28 cellular contexts compared by ENCODE assay signal in the genomic region with DNA sequence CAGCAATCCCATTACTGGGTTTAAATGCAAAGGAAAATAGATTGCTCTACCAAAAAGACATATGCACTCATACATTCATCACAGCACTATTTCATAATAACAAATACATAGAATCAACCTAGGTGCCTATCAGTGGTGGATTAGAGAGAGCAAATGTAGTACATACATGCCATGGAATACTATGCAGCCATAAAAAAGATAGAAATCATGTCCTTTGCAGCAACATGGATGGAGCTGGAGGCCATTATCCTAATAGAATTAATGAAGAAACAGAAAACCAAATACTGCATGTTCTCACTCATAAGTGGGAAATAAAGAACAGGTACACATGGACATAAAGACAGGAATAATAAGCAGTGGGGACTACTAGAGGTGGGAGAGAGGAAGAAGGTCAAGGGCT.
"Had no signal": no experiment of that assay in that cellular context is flagged by ENCODE, and none has a peak within 500 bp of the region (broad histone marks: within the 10 kb centered on the region; RNA-seq: fewer than 3 reads in every experiment).

No MANE protein-coding gene starts in this region.

- H3K4me1 Mint-ChIP-seq: stimulated activated effector memory CD8-positive, alpha-beta T cell treated with anti-CD3 and anti-CD28 coated beads, Interleukin-12 subunit alpha, Interleukin-12 subunit beta, amount 100 ng/mL, for 72 hours; stimulated activated memory B cell treated with anti-CD40 and anti-IgM and Interleukin-4, amounts not matched to agents 10 μg/mL and 1 μg/mL and 100 μg/mL, for 72 hours; stimulated activated naive CD8-positive, alpha-beta T cell treated with anti-CD3 and anti-CD28 coated beads, Interleukin-15, amount 100 ng/mL, for 72 hours had no signal

- H3K27me3 ChIP-seq: stomach, suprapubic skin, testis, thyroid gland, tibial artery, tibial nerve, transverse colon, upper lobe of left lung, upper lobe of right lung, vagina had no signal

- H3K4me3 ChIP-seq: stomach, suprapubic skin, testis, thoracic aorta, thyroid gland, tibial artery, tibial nerve, transverse colon, upper lobe of left lung, upper lobe of right lung, uterus, vagina had no signal

- H3K4me1 ChIP-seq: stomach, suprapubic skin, testis, tibial artery, tibial nerve, upper lobe of left lung, upper lobe of right lung, uterus, vagina had no signal

- ATAC-seq: stimulated activated effector memory CD8-positive, alpha-beta T cell treated with anti-CD3 and anti-CD28 coated beads, Interleukin-12 subunit alpha, Interleukin-12 subunit beta, amount 100 ng/mL, for 72 hours; stimulated activated memory B cell treated with anti-CD40 and anti-IgM and Interleukin-4, amounts not matched to agents 10 μg/mL and 1 μg/mL and 100 μg/mL, for 72 hours; stimulated activated naive CD8-positive, alpha-beta T cell treated with anti-CD3 and anti-CD28 coated beads, Interleukin-15, amount 100 ng/mL, for 72 hours; stimulated activated naive CD8-positive, alpha-beta T cell treated with anti-CD3 and anti-CD28 coated beads, Interleukin-15, Interleukin-2, amounts not matched to agents 100 U/mL and 50 U/mL, for 24 hours; upper lobe of right lung had no signal

- H3K27me3 Mint-ChIP-seq: stimulated activated memory B cell treated with anti-CD40 and anti-IgM and Interleukin-4, amounts not matched to agents 10 μg/mL and 1 μg/mL and 100 μg/mL, for 72 hours; stimulated activated naive CD8-positive, alpha-beta T cell treated with anti-CD3 and anti-CD28 coated beads, Interleukin-15, amount 100 ng/mL, for 72 hours had no signal

- DNase-seq: stimulated activated CD4-positive, alpha-beta T cell treated with anti-CD3 and anti-CD28 coated beads, Interleukin-2, amount 100 ng/mL, for 24 hours; stimulated activated CD4-positive, alpha-beta T cell treated with anti-CD3 and anti-CD28 coated beads, Interleukin-2, amount 100 ng/mL, for 48 hours; stimulated activated CD4-positive, alpha-beta T cell treated with anti-CD3 and anti-CD28 coated beads, Interleukin-4, amount 100 ng/mL, for 1 hour; stimulated activated CD4-positive, alpha-beta T cell treated with anti-CD3 and anti-CD28 coated beads, Interleukin-4, amount 100 ng/mL, for 24 hours; stimulated activated CD4-positive, alpha-beta T cell treated with anti-CD3 and anti-CD28 coated beads, Interleukin-4, amount 100 ng/mL, for 4 hours; stimulated activated CD8-positive, alpha-beta memory T cell treated with anti-CD3 and anti-CD28 coated beads, Interleukin-4, amount 100 ng/mL, for 48 hours; stimulated activated naive CD4-positive, alpha-beta T cell; stimulated activated naive CD4-positive, alpha-beta T cell treated with Interleukin-2 at 50 U/mL for 16 hours; stimulated activated naive CD8-positive, alpha-beta T cell treated with anti-CD3 and anti-CD28 coated beads, Interleukin-15, amount 100 ng/mL, for 72 hours; stimulated activated naive CD8-positive, alpha-beta T cell treated with anti-CD3 and anti-CD28 coated beads, Interleukin-15, Interleukin-2, amounts not matched to agents 100 U/mL and 50 U/mL, for 24 hours; stomach; substantia nigra; testis; thyroid gland; tibial artery; transverse colon; trophoblast cell; upper lobe of left lung; upper lobe of right lung; uterus had no signal

- H3K27ac Mint-ChIP-seq: stimulated activated effector memory CD8-positive, alpha-beta T cell treated with anti-CD3 and anti-CD28 coated beads, Interleukin-12 subunit alpha, Interleukin-12 subunit beta, amount 100 ng/mL, for 72 hours; stimulated activated memory B cell treated with anti-CD40 and anti-IgM and Interleukin-4, amounts not matched to agents 10 μg/mL and 1 μg/mL and 100 μg/mL, for 72 hours; stimulated activated naive CD8-positive, alpha-beta T cell treated with anti-CD3 and anti-CD28 coated beads, Interleukin-15, amount 100 ng/mL, for 72 hours; stimulated activated naive CD8-positive, alpha-beta T cell treated with anti-CD3 and anti-CD28 coated beads, Interleukin-15, Interleukin-2, amounts not matched to agents 100 ng/mL and 50 ng/mL, for 24 hours; type B pancreatic cell had no signal

- H3K36me3 ChIP-seq: stomach, suprapubic skin, thoracic aorta, thyroid gland, tibial artery, tibial nerve, transverse colon, upper lobe of left lung, upper lobe of right lung, uterus, vagina had no signal

- H3K9me3 ChIP-seq: stomach, suprapubic skin, testis, thoracic aorta, thyroid gland, tibial artery, tibial nerve, transverse colon, upper lobe of left lung, upper lobe of right lung, uterus, vagina had no signal

- H3K36me3 Mint-ChIP-seq: stimulated activated effector memory CD8-positive, alpha-beta T cell treated with anti-CD3 and anti-CD28 coated beads, Interleukin-12 subunit alpha, Interleukin-12 subunit beta, amount 100 ng/mL, for 72 hours; stimulated activated memory B cell treated with anti-CD40 and anti-IgM and Interleukin-4, amounts not matched to agents 10 μg/mL and 1 μg/mL and 100 μg/mL, for 72 hours; type B pancreatic cell had no signal

- H3K9me3 Mint-ChIP-seq: stimulated activated effector memory CD8-positive, alpha-beta T cell treated with anti-CD3 and anti-CD28 coated beads, Interleukin-12 subunit alpha, Interleukin-12 subunit beta, amount 100 ng/mL, for 72 hours had no signal

- H3K4me3 Mint-ChIP-seq: stimulated activated effector memory CD8-positive, alpha-beta T cell treated with anti-CD3 and anti-CD28 coated beads, Interleukin-12 subunit alpha, Interleukin-12 subunit beta, amount 100 ng/mL, for 72 hours; stimulated activated memory B cell treated with anti-CD40 and anti-IgM and Interleukin-4, amounts not matched to agents 10 μg/mL and 1 μg/mL and 100 μg/mL, for 72 hours; stimulated activated naive CD8-positive, alpha-beta T cell treated with anti-CD3 and anti-CD28 coated beads, Interleukin-15, amount 100 ng/mL, for 72 hours; stimulated activated naive CD8-positive, alpha-beta T cell treated with anti-CD3 and anti-CD28 coated beads, Interleukin-15, Interleukin-2, amounts not matched to agents 100 ng/mL and 50 ng/mL, for 24 hours; type B pancreatic cell had no signal

- H3K27ac ChIP-seq: stomach, suprapubic skin, testis, thoracic aorta, thyroid gland, tibial artery, tibial nerve, transverse colon, upper lobe of left lung, upper lobe of right lung, uterus, vagina had no signal
